In genomic region chr14:52051861-52052260, GRCh38 we compare ENCODE assay signal across 19 cellular contexts. TPM values are rescaled to one million over a fixed set of nuclear protein-coding genes. Genes with fewer than 3 reads are reported as not detected.
A peak's percentile ranks its signal among the peaks of the same experiment; 100 is the strongest.
DNase-seq lines count a peak whose midpoint lies in the region; ATAC-seq and TF ChIP-seq lines count a peak whose summit lies in the region.
"Had no signal": no experiment of that assay in that cellular context is flagged by ENCODE, and none has a peak within 500 bp of the region (broad histone marks: within the 10 kb centered on the region; RNA-seq: fewer than 3 reads in every experiment).

No MANE protein-coding gene starts in this region.

- peaks cover 3 to 32% of the 10 kb centered on the region in 2 experiments; a peak in 3 of 4 replicates for H3K4me1 ChIP-seq in SK-N-SH (ENCODE audit: control insufficient read depth in 1 of 2, insufficient read depth in 2 of 2, low read depth in 1 of 2, low read length in 1 of 2)

- no peak for DNase-seq in AG04450 (ENCODE audit: low read depth, low spot score)
- no peak for DNase-seq in SK-N-SH
- DNase-seq in fibroblast of the aortic adventitia (ENCODE audit: low read depth) = peak; percentile 65
- peak; percentile 78 for DNase-seq in retinal pigment epithelial cell (ENCODE audit: low read depth)
- no peak for DNase-seq in activated CD4-positive, alpha-beta T cell treated with anti-CD3 and anti-CD28 coated beads, Interleukin-2, amount 50 U/mL, for 4 hours
- no peak for DNase-seq in DMS 273 treated with DMSO at 0.1 percent for 48 hours (lab: John Stamatoyannopoulos, UW)
- DNase-seq: activated CD4-positive, alpha-beta T cell treated with anti-CD3 and anti-CD28 coated beads for 48 hours; activated T-cell treated with anti-CD3 and anti-CD28 coated beads, Interleukin-2, amount 50 U/mL, for 4 hours; adrenal gland; H9; midbrain; NCI-H1417; NCI-H2227 treated with DMSO at 0.1 percent for 48 hours; SHP77 treated with DMSO at 0.1 percent for 48 hours; T1000 had no signal

- CTCF ChIA-PET in AG04450 (lab: Charles Lee) (interaction anchor here (1.6 kb wide), 1 partner anchor 19 kb away, joined by 5 read pairs; no protein-coding TSS in a partner anchor), SK-N-SH (lab: Yijun Ruan, JAX) (interaction anchor here (2.5 kb wide), 1 partner anchor 80 kb away, joined by 10 read pairs; no protein-coding TSS in a partner anchor)

- H3K79me2 ChIP-seq in SK-N-SH (ENCODE audit: insufficient read depth) = peaks cover 41% of the 10 kb centered on the region

- H3K27me3 ChIP-seq in AG04450 (ENCODE audit: control insufficient read depth, insufficient read depth, low read length) (no peaks in the 10 kb centered on the region), SK-N-SH (ENCODE audit: insufficient read depth) (no peaks in the 10 kb centered on the region)
- H3K27me3 ChIP-seq: adrenal gland, ovary had no signal

- H3K4me3 ChIP-seq in AG04450 (ENCODE audit: low read depth, low read length) = no peak overlapping the region; the same call in none of the 2 replicates
- H3K4me3 ChIP-seq in SK-N-SH (ENCODE audit: low read depth in 2 of 2, low read length in 1 of 2) = no peak overlapping the region
- H3K4me3 ChIP-seq in fibroblast of the aortic adventitia (ENCODE audit: low read depth, low read length) = peak overlapping the region; percentile 11
- no peak overlapping the region for H3K4me3 ChIP-seq in retinal pigment epithelial cell (ENCODE audit: low read length)
- H3K4me3 ChIP-seq: adrenal gland, K562, ovary had no signal

- H3K27ac ChIP-seq in AG04450 (ENCODE audit: low read depth, low read length) = peak overlapping the region; percentile 85
- H3K27ac ChIP-seq in SK-N-SH (ENCODE audit: low read depth in 2 of 2, low read length in 1 of 2) = peak overlapping the region; percentile 23 to 94; a peak in 3 of 4 replicates

- no peak for TF ChIP-seq CTCF in AG04450 (IDR thresholded peaks at IDR 0.05; ENCODE audit: low read depth, low read length)
- TF ChIP-seq CTCF in SK-N-SH (IDR thresholded peaks at IDR 0.05) = no peak
- TF ChIP-seq CTCF in fibroblast of the aortic adventitia (IDR thresholded peaks at IDR 0.05; ENCODE audit: insufficient read depth, low read length) = no peak
- no peak for TF ChIP-seq CTCF in retinal pigment epithelial cell (conservative IDR thresholded peaks at IDR 0.05; ENCODE audit: low read depth, low read length)

- no peak for ATAC-seq in HG03469 (IDR thresholded peaks at IDR 0.05; ENCODE audit: unreplicated experiment)
- no peak for ATAC-seq in GM19351 (IDR thresholded peaks at IDR 0.05; ENCODE audit: unreplicated experiment)
- ATAC-seq: activated T-cell treated with anti-CD3 and anti-CD28 coated beads, Interleukin-2, amount 50 U/mL, for 4 hours; K562 had no signal

- peak overlapping the region; percentile 23; the same call in 1 of the 2 replicates for H3K9ac ChIP-seq in SK-N-SH

- H3K9me2 ChIP-seq in SK-N-SH = no peaks in the 10 kb centered on the region

- no peak overlapping the region for H2AFZ ChIP-seq in SK-N-SH (ENCODE audit: low read depth)

- TF ChIP-seq RAD21 in SK-N-SH (IDR thresholded peaks at IDR 0.05; ENCODE audit: low read length) = no peak

- H3F3A ChIP-seq in SK-N-SH (replicated peaks; ENCODE audit: insufficient read depth) = peaks cover 24% of the 10 kb centered on the region

- peak overlapping the region; percentile 16 for H3K4me2 ChIP-seq in SK-N-SH

- H3K9me3 ChIP-seq in AG04450 (ENCODE audit: control insufficient read depth, insufficient read depth, low read length) = no peaks in the 10 kb centered on the region
- H3K9me3 ChIP-seq in SK-N-SH = no peaks in the 10 kb centered on the region
- H3K9me3 ChIP-seq: adrenal gland, ovary had no signal

- 33% methylated on average over 2 of the region's 2 CpGs for WGBS in SK-N-SH (ENCODE audit: low lambda C conversion rate)

- H4K20me1 ChIP-seq in SK-N-SH (ENCODE audit: insufficient read depth) = no peaks in the 10 kb centered on the region

- TF ChIP-seq EP300 in SK-N-SH (IDR thresholded peaks at IDR 0.05; ENCODE audit: borderline replicate concordance in 1 of 2, low read depth in 1 of 2, low read length in 1 of 2) = no peak

- POLR2A ChIA-PET in AG04450 (lab: Yijun Ruan, JAX) = interaction anchor here (1.1 to 1.7 kb wide), 3 partner anchors 17 to 29 kb away, joined by 4 to 5 read pairs (median 4); partner anchors contain the start of gene NID2
- POLR2A ChIA-PET in SK-N-SH (lab: Yijun Ruan, JAX) = no interaction called here

- H3K36me3 ChIP-seq in SK-N-SH (replicated peaks in 1 of 2; ENCODE audit: control insufficient read depth in 1 of 2, insufficient read depth in 2 of 2, low read length in 1 of 2) = peaks cover 0 to 14% of the 10 kb centered on the region in 2 experiments
- H3K36me3 ChIP-seq: adrenal gland, ovary had no signal

TF ChIP-seq in SK-N-SH, 30 proteins besides CTCF, POLR2A, EP300 and RAD21:
- TF ChIP-seq GABPA (IDR thresholded peaks at IDR 0.05; ENCODE audit: low read depth) (no peak), FOXJ3 (CRISPR knock-in tag; IDR thresholded peaks at IDR 0.05) (no peak), MEF2A (IDR thresholded peaks at IDR 0.05; ENCODE audit: borderline replicate concordance, low read depth) (no peak), FOXM1 (IDR thresholded peaks at IDR 0.05; ENCODE audit: low read depth) (no peak), GATA2 (CRISPR knock-in tag; IDR thresholded peaks at IDR 0.05) (no peak), TCF12 (IDR thresholded peaks at IDR 0.05) (no peak), FOSL2 (IDR thresholded peaks at IDR 0.05; ENCODE audit: borderline replicate concordance, low read depth) (no peak), EZH2phosphoT487 (IDR thresholded peaks at IDR 0.05; ENCODE audit: borderline replicate concordance, low read depth) (no peak), NFIC (IDR thresholded peaks at IDR 0.05; ENCODE audit: borderline replicate concordance) (no peak), SMC3 (IDR thresholded peaks at IDR 0.05; ENCODE audit: low read depth, low read length) (no peak), JUND (IDR thresholded peaks at IDR 0.05) (no peak), RFX5 (IDR thresholded peaks at IDR 0.05; ENCODE audit: low read length) (no peak), ELF1 (IDR thresholded peaks at IDR 0.05) (no peak), RCOR1 (IDR thresholded peaks at IDR 0.05; ENCODE audit: low read length) (no peak), POLR2AphosphoS5 (IDR thresholded peaks at IDR 0.05; ENCODE audit: low read depth, low read length) (no peak), TEAD4 (IDR thresholded peaks at IDR 0.05; ENCODE audit: borderline replicate concordance, insufficient read depth) (no peak), RXRA (IDR thresholded peaks at IDR 0.05; ENCODE audit: borderline replicate concordance, low read depth) (no peak)
- TF ChIP-seq, protein P1, sequence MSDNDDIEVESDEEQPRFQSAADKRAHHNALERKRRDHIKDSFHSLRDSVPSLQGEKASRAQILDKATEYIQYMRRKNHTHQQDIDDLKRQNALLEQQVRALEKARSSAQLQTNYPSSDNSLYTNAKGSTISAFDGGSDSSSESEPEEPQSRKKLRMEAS (IDR thresholded peaks at IDR 0.05; ENCODE audit: low read depth) = no peak
- TF ChIP-seq, protein P2, sequence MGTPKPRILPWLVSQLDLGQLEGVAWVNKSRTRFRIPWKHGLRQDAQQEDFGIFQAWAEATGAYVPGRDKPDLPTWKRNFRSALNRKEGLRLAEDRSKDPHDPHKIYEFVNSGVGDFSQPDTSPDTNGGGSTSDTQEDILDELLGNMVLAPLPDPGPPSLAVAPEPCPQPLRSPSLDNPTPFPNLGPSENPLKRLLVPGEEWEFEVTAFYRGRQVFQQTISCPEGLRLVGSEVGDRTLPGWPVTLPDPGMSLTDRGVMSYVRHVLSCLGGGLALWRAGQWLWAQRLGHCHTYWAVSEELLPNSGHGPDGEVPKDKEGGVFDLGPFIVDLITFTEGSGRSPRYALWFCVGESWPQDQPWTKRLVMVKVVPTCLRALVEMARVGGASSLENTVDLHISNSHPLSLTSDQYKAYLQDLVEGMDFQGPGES (IDR thresholded peaks at IDR 0.05; ENCODE audit: low read depth, low read length) = no peak
- TF ChIP-seq, protein P3, sequence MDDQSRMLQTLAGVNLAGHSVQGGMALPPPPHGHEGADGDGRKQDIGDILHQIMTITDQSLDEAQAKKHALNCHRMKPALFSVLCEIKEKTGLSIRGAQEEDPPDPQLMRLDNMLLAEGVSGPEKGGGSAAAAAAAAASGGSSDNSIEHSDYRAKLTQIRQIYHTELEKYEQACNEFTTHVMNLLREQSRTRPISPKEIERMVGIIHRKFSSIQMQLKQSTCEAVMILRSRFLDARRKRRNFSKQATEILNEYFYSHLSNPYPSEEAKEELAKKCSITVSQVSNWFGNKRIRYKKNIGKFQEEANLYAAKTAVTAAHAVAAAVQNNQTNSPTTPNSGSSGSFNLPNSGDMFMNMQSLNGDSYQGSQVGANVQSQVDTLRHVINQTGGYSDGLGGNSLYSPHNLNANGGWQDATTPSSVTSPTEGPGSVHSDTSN (IDR thresholded peaks at IDR 0.05) = no peak

RNA-seq across cellular contexts. Expression of gene NID2, which starts 17.0 kb away (rescaled TPM):
- 413 and 418 TPM in 2 replicates for polyA plus RNA-seq in AG04450 (2011; rRNA removed)
- polyA minus RNA-seq in AG04450 (2011; rRNA and poly(A)+ RNA removed) = 276 and 284 TPM in 2 replicates
- polyA plus RNA-seq in SK-N-SH (2012; rRNA removed) = 15.9 and 22.7 TPM in 2 replicates
- polyA plus RNA-seq in SK-N-SH (2012; cell fraction: cytosol; rRNA removed) = 19.8 and 21.6 TPM in 2 replicates
- polyA plus RNA-seq in SK-N-SH (2012; cell fraction: nucleus; rRNA removed) = 36.1 and 46.6 TPM in 2 replicates
- total RNA-seq in fibroblast of the aortic adventitia (ENCODE audit: low replicate concordance) = 146 and 370 TPM in 2 replicates

Comparison
In these comparisons a context has a peak if more than half of its experiments do, and no peak if none do; other contexts are left out.
1. DNase-seq: peak in fibroblast of the aortic adventitia (single experiment) and retinal pigment epithelial cell (single experiment); none in AG04450 (single experiment), SK-N-SH (single experiment), activated CD4-positive, alpha-beta T cell treated with anti-CD3 and anti-CD28 coated beads, Interleukin-2, amount 50 U/mL, for 4 hours (0 of 2) and DMS 273 treated with DMSO at 0.1 percent for 48 hours (single experiment).